In genomic region chr10:74548676-74549075, GRCh38 we compare ENCODE assay signal across 16 cellular contexts.
"Had no signal": no experiment of that assay in that cellular context is flagged by ENCODE, and none has a peak within 500 bp of the region (broad histone marks: within the 10 kb centered on the region; RNA-seq: fewer than 3 reads in every experiment).

No MANE protein-coding gene starts in this region.

- DNase-seq: activated CD4-positive, alpha-beta T cell treated with anti-CD3 and anti-CD28 coated beads, Interleukin-2, amount 10 ng/mL, durations not matched to agents 24 days and 14 days; activated CD4-positive, CD25-positive, alpha-beta regulatory T cell; activated CD8-positive, alpha-beta memory T cell treated with anti-CD3 and anti-CD28 coated beads, Interleukin-2, amount 50 U/mL, for 48 hours; activated gamma-delta T cell; activated naive CD8-positive, alpha-beta T cell treated with anti-CD3 and anti-CD28 coated beads for 36 hours; activated T-cell treated with anti-CD3 and anti-CD28 coated beads, Interleukin-2, amount 50 U/mL, for 72 hours; amygdala; body of pancreas; effector memory CD4-positive, alpha-beta T cell; left colon; mammary epithelial cell; stimulated activated CD4-positive, alpha-beta T cell treated with anti-CD3 and anti-CD28 coated beads, Interleukin-4, amount 100 ng/mL, for 1 hour; stimulated activated naive CD4-positive, alpha-beta T cell treated with Interleukin-2 at 50 U/mL for 16 hours; transverse colon had no signal

- H3K27ac Mint-ChIP-seq: activated CD4-positive, alpha-beta T cell treated with anti-CD3 and anti-CD28 coated beads, Interleukin-2, amount 10 ng/mL, durations not matched to agents 24 days and 14 days; activated naive CD8-positive, alpha-beta T cell treated with anti-CD3 and anti-CD28 coated beads for 36 hours; activated T-cell treated with anti-CD3 and anti-CD28 coated beads, Interleukin-2, amount 50 U/mL, for 72 hours had no signal

- H3K4me3 Mint-ChIP-seq: activated CD4-positive, alpha-beta T cell treated with anti-CD3 and anti-CD28 coated beads, Interleukin-2, amount 10 ng/mL, durations not matched to agents 24 days and 14 days; activated naive CD8-positive, alpha-beta T cell treated with anti-CD3 and anti-CD28 coated beads for 36 hours; activated T-cell treated with anti-CD3 and anti-CD28 coated beads, Interleukin-2, amount 50 U/mL, for 72 hours; central memory CD8-positive, alpha-beta T cell; neural crest cell had no signal

- H3K9me3 Mint-ChIP-seq: activated CD4-positive, alpha-beta T cell treated with anti-CD3 and anti-CD28 coated beads, Interleukin-2, amount 10 ng/mL, durations not matched to agents 24 days and 14 days; activated naive CD8-positive, alpha-beta T cell treated with anti-CD3 and anti-CD28 coated beads for 36 hours; activated T-cell treated with anti-CD3 and anti-CD28 coated beads, Interleukin-2, amount 50 U/mL, for 72 hours; central memory CD8-positive, alpha-beta T cell had no signal

- H3K27me3 Mint-ChIP-seq: activated CD4-positive, alpha-beta T cell treated with anti-CD3 and anti-CD28 coated beads, Interleukin-2, amount 10 ng/mL, durations not matched to agents 24 days and 14 days; activated naive CD8-positive, alpha-beta T cell treated with anti-CD3 and anti-CD28 coated beads for 36 hours; central memory CD8-positive, alpha-beta T cell had no signal

- H3K4me1 Mint-ChIP-seq: central memory CD8-positive, alpha-beta T cell had no signal

- ATAC-seq: activated T-cell treated with anti-CD3 and anti-CD28 coated beads, Interleukin-2, amount 50 U/mL, for 72 hours; body of pancreas; left colon had no signal
